In genomic region chr12:63846249-63846967, GRCh38 we compare ENCODE assay signal across 10 cellular contexts.
DNase-seq lines count a peak whose midpoint lies in the region; ATAC-seq and TF ChIP-seq lines count a peak whose summit lies in the region.
"Had no signal": no experiment of that assay in that cellular context is flagged by ENCODE, and none has a peak within 500 bp of the region (broad histone marks: within the 10 kb centered on the region; RNA-seq: fewer than 3 reads in every experiment).

No MANE protein-coding gene starts in this region.

- peak overlapping the region; percentile 86 for H3K4me3 ChIP-seq in endocrine pancreas (ENCODE audit: control insufficient read depth, insufficient read depth, low read length)

- no peak overlapping the region for H3K9ac ChIP-seq in endocrine pancreas (ENCODE audit: control insufficient read depth, insufficient read depth, low read length)

- peaks cover 27% of the 10 kb centered on the region for H3K4me1 Mint-ChIP-seq in nephron progenitor cell
- H3K4me1 Mint-ChIP-seq in stimulated activated effector memory CD8-positive, alpha-beta T cell treated with anti-CD3 and anti-CD28 coated beads, Interleukin-12 subunit alpha, Interleukin-12 subunit beta, amount 100 ng/mL, for 72 hours = peaks cover 9% of the 10 kb centered on the region

- no peaks in the 10 kb centered on the region for H3K9me3 Mint-ChIP-seq in nephron progenitor cell
- no peaks in the 10 kb centered on the region for H3K9me3 Mint-ChIP-seq in stimulated activated effector memory CD8-positive, alpha-beta T cell treated with anti-CD3 and anti-CD28 coated beads, Interleukin-12 subunit alpha, Interleukin-12 subunit beta, amount 100 ng/mL, for 72 hours

- H3K27me3 ChIP-seq in endocrine pancreas (ENCODE audit: control insufficient read depth, insufficient read depth, low read length) = no peaks in the 10 kb centered on the region

- no peaks in the 10 kb centered on the region for H3K36me3 Mint-ChIP-seq in nephron progenitor cell (ENCODE audit: low read depth)
- H3K36me3 Mint-ChIP-seq in stimulated activated effector memory CD8-positive, alpha-beta T cell treated with anti-CD3 and anti-CD28 coated beads, Interleukin-12 subunit alpha, Interleukin-12 subunit beta, amount 100 ng/mL, for 72 hours = no peaks in the 10 kb centered on the region

- DNase-seq in COR-L47 (lab: John Stamatoyannopoulos, UW) (peak; percentile 32), NCI-H526 (lab: John Stamatoyannopoulos, UW) (peak; percentile 46 to 68), nephron progenitor cell (no peak), anterior cingulate cortex (lab: John Stamatoyannopoulos, UW) (no peak)
- DNase-seq in activated CD8-positive, alpha-beta memory T cell treated with anti-CD3 and anti-CD28 coated beads for 24 hours = no peak
- DNase-seq in stimulated activated effector memory CD8-positive, alpha-beta T cell treated with anti-CD3 and anti-CD28 coated beads, Interleukin-12 subunit alpha, Interleukin-12 subunit beta, amount 100 ng/mL, for 72 hours (ENCODE audit: low spot score in 2 of 2) = no peak
- DNase-seq: activated CD4-positive, alpha-beta T cell treated with anti-CD3 and anti-CD28 coated beads, Interleukin-2, amount 50 U/mL, for 48 hours; GF-D8 had no signal

- H3K4me1 ChIP-seq in endocrine pancreas (ENCODE audit: control insufficient read depth, insufficient read depth, low read length) = no peaks in the 10 kb centered on the region

- H3K27me3 Mint-ChIP-seq in nephron progenitor cell (ENCODE audit: low read depth, poor library complexity) = peaks cover 3% of the 10 kb centered on the region

- no peak overlapping the region for H3K27ac Mint-ChIP-seq in nephron progenitor cell
- H3K27ac Mint-ChIP-seq in stimulated activated effector memory CD8-positive, alpha-beta T cell treated with anti-CD3 and anti-CD28 coated beads, Interleukin-12 subunit alpha, Interleukin-12 subunit beta, amount 100 ng/mL, for 72 hours = no peak overlapping the region

- no peaks in the 10 kb centered on the region for H3K9me3 ChIP-seq in endocrine pancreas (ENCODE audit: control insufficient read depth, low read length)

- ATAC-seq in HG03460 (IDR thresholded peaks at IDR 0.05; ENCODE audit: unreplicated experiment) = no peak
- ATAC-seq in stimulated activated effector memory CD8-positive, alpha-beta T cell treated with anti-CD3 and anti-CD28 coated beads, Interleukin-12 subunit alpha, Interleukin-12 subunit beta, amount 100 ng/mL, for 72 hours = no peak

- no peaks in the 10 kb centered on the region for H3K36me3 ChIP-seq in endocrine pancreas (ENCODE audit: control insufficient read depth, insufficient read depth, low read length)

- no peak for TF ChIP-seq CTCF in nephron progenitor cell (IDR thresholded peaks at IDR 0.05)

- peak overlapping the region; percentile 99 for H3K4me3 Mint-ChIP-seq in nephron progenitor cell
- H3K4me3 Mint-ChIP-seq in stimulated activated effector memory CD8-positive, alpha-beta T cell treated with anti-CD3 and anti-CD28 coated beads, Interleukin-12 subunit alpha, Interleukin-12 subunit beta, amount 100 ng/mL, for 72 hours = no peak overlapping the region

Comparison
In these comparisons a context has a peak if more than half of its experiments do, and no peak if none do; other contexts are left out.
1. DNase-seq: peak in COR-L47 (single experiment) and NCI-H526 (2 of 2); none in nephron progenitor cell (single experiment), activated CD8-positive, alpha-beta memory T cell treated with anti-CD3 and anti-CD28 coated beads for 24 hours (single experiment), stimulated activated effector memory CD8-positive, alpha-beta T cell treated with anti-CD3 and anti-CD28 coated beads, Interleukin-12 subunit alpha, Interleukin-12 subunit beta, amount 100 ng/mL, for 72 hours (0 of 2) and anterior cingulate cortex (0 of 58).